19 cellular contexts compared by ENCODE assay signal in genomic region chrX:66674506-66674905, GRCh38.
"Had no signal": no experiment of that assay in that cellular context is flagged by ENCODE, and none has a peak within 500 bp of the region (broad histone marks: within the 10 kb centered on the region; RNA-seq: fewer than 3 reads in every experiment).

No MANE protein-coding gene starts in this region.

- FAIRE-seq: RCC 7860 had no signal

- H3K9me3 ChIP-seq: MG63, SJSA1 had no signal

- H3K36me3 ChIP-seq: MG63, SJSA1 had no signal

- H3K4me3 ChIP-seq: MG63, SJSA1, SK-N-MC had no signal

- H3K27me3 ChIP-seq: MG63, SJSA1 had no signal

- DNase-seq: Karpas-422, KBM-7, MG63, NCI-H1092 treated with DMSO at 0.1 percent for 48 hours, NCI-H1436, NCI-H187 treated with DMSO at 0.1 percent for 48 hours, NCI-H2029 treated with DMSO at 0.1 percent for 48 hours, NCI-H2171 treated with DMSO at 0.1 percent for 48 hours, NCI-H345, NCI-H524, NCI-H526 treated with DMSO at 0.1 percent for 48 hours, NCI-H748 treated with DMSO at 0.1 percent for 48 hours, Right ventricle myocardium superior, RPMI8226, SIG-M5 had no signal

- H3K27ac ChIP-seq: HL-60, SJSA1, SK-N-MC had no signal
